ENCODE assay signal across 9 cellular contexts in the genomic region with DNA sequence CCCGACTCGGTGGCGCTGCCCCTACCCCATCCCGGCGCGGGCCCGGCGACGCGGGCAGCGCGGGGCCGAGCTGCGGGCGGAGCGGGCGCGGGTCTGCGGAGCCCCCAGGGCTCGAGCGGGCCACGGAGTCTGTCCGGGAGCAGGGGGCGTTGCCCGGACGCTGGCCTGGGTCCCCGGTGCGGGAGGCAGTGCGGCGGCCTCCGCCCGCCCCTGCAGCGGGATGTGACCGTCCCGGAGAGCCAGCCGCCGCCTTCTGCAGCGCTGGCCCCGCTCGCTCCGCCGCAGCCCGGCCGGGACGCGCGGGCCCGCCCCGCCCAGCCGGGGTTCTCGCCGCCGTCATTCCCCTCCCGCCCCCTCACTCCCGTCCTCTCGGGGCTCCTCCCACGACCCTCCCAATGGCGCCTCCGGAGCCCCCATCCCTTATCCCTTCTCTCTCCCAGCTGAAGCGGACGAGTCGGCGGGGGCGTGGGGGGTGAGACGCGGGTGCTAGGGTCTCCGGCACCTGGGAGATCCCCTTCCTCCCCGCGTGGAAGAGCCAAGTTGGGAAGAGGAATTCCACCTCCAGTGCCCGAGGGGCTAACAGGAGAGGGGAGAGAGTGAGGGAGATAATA. TPM values are rescaled to one million over a fixed set of nuclear protein-coding genes. Genes with fewer than 3 reads are reported as not detected.
DNase-seq lines count a peak whose midpoint lies in the region; ATAC-seq and TF ChIP-seq lines count a peak whose summit lies in the region.
"Had no signal": no experiment of that assay in that cellular context is flagged by ENCODE, and none has a peak within 500 bp of the region (broad histone marks: within the 10 kb centered on the region; RNA-seq: fewer than 3 reads in every experiment).

A gene with protein sequence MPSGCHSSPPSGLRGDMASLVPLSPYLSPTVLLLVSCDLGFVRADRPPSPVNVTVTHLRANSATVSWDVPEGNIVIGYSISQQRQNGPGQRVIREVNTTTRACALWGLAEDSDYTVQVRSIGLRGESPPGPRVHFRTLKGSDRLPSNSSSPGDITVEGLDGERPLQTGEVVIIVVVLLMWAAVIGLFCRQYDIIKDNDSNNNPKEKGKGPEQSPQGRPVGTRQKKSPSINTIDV (minus strand): TSS at position 257 of the 611 bp plus-strand sequence. CDS start 521 bp downstream, outside the sequence.

- H3K36me3 ChIP-seq in mucosa of descending colon (ENCODE audit: low read depth): no peaks in the 10 kb centered on the region
- H3K36me3 ChIP-seq in upper lobe of left lung: no peaks in the 10 kb centered on the region

- H3K9me3 ChIP-seq in mucosa of descending colon: no peaks in the 10 kb centered on the region
- no peaks in the 10 kb centered on the region for H3K9me3 ChIP-seq in upper lobe of left lung

- intact Hi-C loops in mucosa of descending colon (cut with DNase I, micrococcal nuclease): no loop called here

- DNase-seq in DMS53 (lab: John Stamatoyannopoulos, UW): peak; percentile 48
- DNase-seq in DMS53 treated with DMSO at 0.1 percent for 48 hours (lab: John Stamatoyannopoulos, UW; ENCODE audit: unreplicated experiment): no peak
- peak; percentile 26 for DNase-seq in epithelial cell of esophagus (ENCODE audit: low read depth)
- DNase-seq in mucosa of descending colon: peak in 1 of 3 donors; percentile 41
- DNase-seq in upper lobe of left lung: peak in 1 of 2 donors; percentile 89
- DNase-seq in HPDE6-E6E7 (ENCODE audit: extremely low spot score): no peak
- DNase-seq in H4 (ENCODE audit: low spot score): no peak

- no peak for TF ChIP-seq EP300 in upper lobe of left lung (IDR thresholded peaks at IDR 0.05)

- peaks cover 3% of the 10 kb centered on the region for H3K4me1 ChIP-seq in mucosa of descending colon (ENCODE audit: low read depth)
- H3K4me1 ChIP-seq in upper lobe of left lung: peaks cover 7 to 20% (median 16%) of the 10 kb centered on the region in 4 donors

- H3K4me3 ChIP-seq in epithelial cell of esophagus (ENCODE audit: low read length): peak within 1 kb of the TSS; percentile 59
- no peak within 1 kb of the TSS for H3K4me3 ChIP-seq in mucosa of descending colon
- peak within 1 kb of the TSS; percentile 31 to 67 (median 64) for H3K4me3 ChIP-seq in upper lobe of left lung

- ATAC-seq in mucosa of descending colon (peak; percentile 58), upper lobe of left lung (ENCODE audit: low FRiP score in 2 of 2) (peak in 1 of 2 donors; percentile 83)

- 0 to 1% methylated on average over 6 to 37 of the region's 70 CpGs for WGBS in upper lobe of left lung, 2 donors

- peaks cover 0 to 14% (median 6%) of the 10 kb centered on the region in 4 donors for H3K27me3 ChIP-seq in upper lobe of left lung

- no peak for TF ChIP-seq CTCF in VCaP (conservative IDR thresholded peaks at IDR 0.05)
- no peak for TF ChIP-seq CTCF in epithelial cell of esophagus (IDR thresholded peaks at IDR 0.05; ENCODE audit: insufficient read depth, low read depth, low read length, missing control alignments)
- TF ChIP-seq CTCF in mucosa of descending colon (IDR thresholded peaks at IDR 0.05): no peak
- TF ChIP-seq CTCF in upper lobe of left lung (IDR thresholded peaks at IDR 0.05): no peak

- H3K27ac ChIP-seq in VCaP (peak within 1 kb of the TSS; percentile 57; the same call in 1 of the 2 replicates), upper lobe of left lung (peak within 1 kb of the TSS in 2 of 4 donors; percentile 36 to 52)

- peak in 1 of 4 donors; percentile 19 for TF ChIP-seq POLR2A in upper lobe of left lung (IDR thresholded peaks at IDR 0.05)

RNA-seq across cellular contexts. Expression of the gene that starts here (rescaled TPM):
- total RNA-seq in mucosa of descending colon (1 to 10 TPM in 2 of 3 donors, under 1 TPM in 1; 0.64 to 3.1 (median 1.7) TPM), upper lobe of left lung (1 to 10 TPM in 5 of 6 donors, not detected in 1; 1.1 to 4.6 (median 2.6) TPM)
- total RNA-seq in H4 (2014; rRNA removed; shearing (Covaris generic)): 0.16 and 0.29 TPM in 2 replicates
- total RNA-seq: T-helper 1 cell treated with Interleukin-12 subunit alpha and Interleukin-12 subunit beta and Interleukin-4 antibody, amounts not matched to agents 30 ng/mL and 1 ng/mL, for 36 hours had no signal

Comparison
In these comparisons a context has a peak if more than half of its experiments do, and no peak if none do; other contexts are left out.
1. DNase-seq: peak in DMS53 (single experiment) and epithelial cell of esophagus (single experiment); none in DMS53 treated with DMSO at 0.1 percent for 48 hours (single experiment), HPDE6-E6E7 (single experiment) and H4 (single experiment).